Comparison of ENCODE assay signal across 1 cellular context in genomic region chr19:6752257-6753177, GRCh38.
TF ChIP-seq lines count a peak whose summit lies in the region.

No MANE protein-coding gene starts in this region.

TF ChIP-seq in HepG2, 621 proteins besides CTCF, POLR2A, EP300 and RAD21 (continued from another document and continues in another):
- no peak for TF ChIP-seq ZBED4 (CRISPR knock-in tag; IDR thresholded peaks at IDR 0.05; ENCODE audit: borderline replicate concordance)
- TF ChIP-seq NR1H2 (CRISPR knock-in tag; IDR thresholded peaks at IDR 0.05; ENCODE audit: borderline replicate concordance, low read depth) = no peak
- TF ChIP-seq MXD4 (CRISPR knock-in tag; IDR thresholded peaks at IDR 0.05) = no peak
- peak; percentile 60 for TF ChIP-seq NR2F6 (IDR thresholded peaks at IDR 0.05)
- TF ChIP-seq NR2F6 (CRISPR knock-in tag; IDR thresholded peaks at IDR 0.05) = peak; percentile 80
- TF ChIP-seq ZNF501 (CRISPR knock-in tag; IDR thresholded peaks at IDR 0.05) = peak; percentile 88; the same call in 1 of the 2 replicates
- peak; percentile 30; the same call in 1 of the 2 replicates for TF ChIP-seq YEATS2 (CRISPR knock-in tag; IDR thresholded peaks at IDR 0.05; ENCODE audit: borderline replicate concordance)
- TF ChIP-seq ZNF569 (CRISPR knock-in tag; IDR thresholded peaks at IDR 0.05; ENCODE audit: borderline replicate concordance) = no peak
- no peak; the same call in 1 of the 2 replicates for TF ChIP-seq NFIC (IDR thresholded peaks at IDR 0.05; ENCODE audit: low read length)
- TF ChIP-seq ZFYVE20 (CRISPR knock-in tag; IDR thresholded peaks at IDR 0.05; ENCODE audit: borderline replicate concordance, low read depth) = no peak
- TF ChIP-seq ZNF775 (CRISPR knock-in tag; IDR thresholded peaks at IDR 0.05; ENCODE audit: borderline replicate concordance) = no peak
- TF ChIP-seq HDAC2 (CRISPR knock-in tag; IDR thresholded peaks at IDR 0.05) = peak; percentile 78; the same call in 1 of the 2 replicates
- TF ChIP-seq MED1 (CRISPR knock-in tag; IDR thresholded peaks at IDR 0.05) = no peak; the same call in 1 of the 2 replicates
- TF ChIP-seq ZNF737 (CRISPR knock-in tag; IDR thresholded peaks at IDR 0.05; ENCODE audit: borderline replicate concordance) = no peak
- no peak; the same call in 1 of the 2 replicates for TF ChIP-seq CSRNP1 (CRISPR knock-in tag; IDR thresholded peaks at IDR 0.05)
- no peak for TF ChIP-seq MAFG (CRISPR knock-in tag; IDR thresholded peaks at IDR 0.05)
- TF ChIP-seq PRMT3 (CRISPR knock-in tag; IDR thresholded peaks at IDR 0.05; ENCODE audit: borderline replicate concordance, low read depth) = no peak
- TF ChIP-seq ATF4 (CRISPR knock-in tag; IDR thresholded peaks at IDR 0.05) = no peak
- no peak for TF ChIP-seq NFYC (CRISPR knock-in tag; IDR thresholded peaks at IDR 0.05)
- TF ChIP-seq ZSCAN31 (CRISPR knock-in tag; IDR thresholded peaks at IDR 0.05; ENCODE audit: low read depth) = peak; percentile 84; the same call in 1 of the 2 replicates
- 0 out of 2 replicates have a peak, but pooled peaks have one; percentile 38 for TF ChIP-seq AFF4 (CRISPR knock-in tag; IDR thresholded peaks at IDR 0.05)
- TF ChIP-seq ZFP37 (CRISPR knock-in tag; IDR thresholded peaks at IDR 0.05; ENCODE audit: borderline replicate concordance) = no peak
- TF ChIP-seq ZNF407 (CRISPR knock-in tag; IDR thresholded peaks at IDR 0.05; ENCODE audit: not compliant biosample characterization) = no peak
- TF ChIP-seq MNT (IDR thresholded peaks at IDR 0.05) = no peak
- TF ChIP-seq ZBTB7B (CRISPR knock-in tag; IDR thresholded peaks at IDR 0.05) = no peak
- no peak for TF ChIP-seq ZNF749 (CRISPR knock-in tag; IDR thresholded peaks at IDR 0.05; ENCODE audit: borderline replicate concordance)
- no peak for TF ChIP-seq GLMP (CRISPR knock-in tag; IDR thresholded peaks at IDR 0.05; ENCODE audit: borderline replicate concordance)
- no peak for TF ChIP-seq ZMYM2 (CRISPR knock-in tag; IDR thresholded peaks at IDR 0.05)
- no peak for TF ChIP-seq ZFAT (CRISPR knock-in tag; conservative IDR thresholded peaks at IDR 0.05)
- TF ChIP-seq ATF7-NPFF (CRISPR knock-in tag; IDR thresholded peaks at IDR 0.05; ENCODE audit: low read depth) = peak; percentile 61
- peak; percentile 78 for TF ChIP-seq HNF4A (CRISPR knock-in tag; IDR thresholded peaks at IDR 0.05)
- TF ChIP-seq ZNF724P (CRISPR knock-in tag; IDR thresholded peaks at IDR 0.05; ENCODE audit: borderline replicate concordance) = no peak
- TF ChIP-seq TBP (CRISPR knock-in tag; IDR thresholded peaks at IDR 0.05) = no peak
- TF ChIP-seq FOSL1 (CRISPR knock-in tag; IDR thresholded peaks at IDR 0.05; ENCODE audit: borderline replicate concordance) = no peak
- TF ChIP-seq SIX4 (CRISPR knock-in tag; IDR thresholded peaks at IDR 0.05) = no peak
- TF ChIP-seq HOXA9 (CRISPR knock-in tag; IDR thresholded peaks at IDR 0.05; ENCODE audit: borderline replicate concordance) = no peak
- TF ChIP-seq CC2D1A (CRISPR knock-in tag; IDR thresholded peaks at IDR 0.05) = no peak
- no peak; the same call in 1 of the 2 replicates for TF ChIP-seq MTA1 (CRISPR knock-in tag; IDR thresholded peaks at IDR 0.05; ENCODE audit: borderline replicate concordance)
- peak; percentile 64 for TF ChIP-seq HNRNPLL (IDR thresholded peaks at IDR 0.05; ENCODE audit: low read depth, low read length, poor library complexity, severe bottlenecking)
